1 cellular context compared by ENCODE assay signal in genomic region chr2:105337122-105338019, GRCh38.
TF ChIP-seq lines count a peak whose summit lies in the region.

Gene C2orf49 (plus strand): TSS chr2:105337540. CDS start chr2:105337588, 48 bp downstream.

TF ChIP-seq in K562, 482 proteins besides CTCF, POLR2A, EP300 and RAD21 (continued from another document and continues in another):
- TF ChIP-seq SETDB1 (IDR thresholded peaks at IDR 0.05; ENCODE audit: low read length) (no peak), NR0B1 (IDR thresholded peaks at IDR 0.05; ENCODE audit: partially characterized antibody) (no peak), PHF21A (IDR thresholded peaks at IDR 0.05; ENCODE audit: borderline replicate concordance, low read depth) (no peak), ARID2 (IDR thresholded peaks at IDR 0.05) (no peak), ZEB2 (IDR thresholded peaks at IDR 0.05) (no peak), KLF13 (tag; IDR thresholded peaks at IDR 0.05; ENCODE audit: borderline replicate concordance, low read depth) (0 out of 2 replicates have a peak, but pooled peaks have one; percentile 41), RBM17 (IDR thresholded peaks at IDR 0.05; ENCODE audit: borderline replicate concordance, low read depth, low read length) (no peak), HDAC6 (IDR thresholded peaks at IDR 0.05; ENCODE audit: low read depth, low read length) (no peak), RFX5 (IDR thresholded peaks at IDR 0.05; ENCODE audit: low read depth, low read length) (no peak), FOXK1 (CRISPR knock-in tag; IDR thresholded peaks at IDR 0.05; ENCODE audit: borderline replicate concordance) (no peak), DPF2 (IDR thresholded peaks at IDR 0.05) (peak; percentile 59), PPARD (CRISPR knock-in tag; IDR thresholded peaks at IDR 0.05) (no peak), SP1 (CRISPR knock-in tag; IDR thresholded peaks at IDR 0.05) (peak; percentile 58), FUS (optimal IDR thresholded peaks at IDR 0.05; ENCODE audit: low read depth, low read length) (no peak), THRB (CRISPR knock-in tag; conservative IDR thresholded peaks at IDR 0.05) (peak; percentile 83; the same call in 1 of the 2 replicates), KAT8 (IDR thresholded peaks at IDR 0.05; ENCODE audit: low read depth) (peak; percentile 88), SMAD3 (CRISPR knock-in tag; conservative IDR thresholded peaks at IDR 0.05) (no peak), BCL6 (CRISPR knock-in tag; IDR thresholded peaks at IDR 0.05) (0 out of 2 replicates have a peak, but pooled peaks have one; percentile 25), E2F3 (CRISPR knock-in tag; IDR thresholded peaks at IDR 0.05) (peak; percentile 74; the same call in 1 of the 2 replicates), PHF20 (IDR thresholded peaks at IDR 0.05; ENCODE audit: partially characterized antibody) (peak; percentile 100), WHSC1 (IDR thresholded peaks at IDR 0.05; ENCODE audit: low read length) (no peak), RFX1 (IDR thresholded peaks at IDR 0.05) (peak; percentile 86), PKNOX1 (IDR thresholded peaks at IDR 0.05) (0 out of 2 replicates have a peak, but pooled peaks have one; percentile 5), ZNF12 (CRISPR knock-in tag; IDR thresholded peaks at IDR 0.05) (no peak), ZNF133 (CRISPR knock-in tag; IDR thresholded peaks at IDR 0.05) (no peak), SLC30A9 (CRISPR knock-in tag; IDR thresholded peaks at IDR 0.05) (no peak), GABPB1 (CRISPR knock-in tag; IDR thresholded peaks at IDR 0.05) (peak; percentile 97), SPI1 (IDR thresholded peaks at IDR 0.05; ENCODE audit: borderline replicate concordance, low read depth, low read length) (0 out of 2 replicates have a peak, but pooled peaks have one; percentile 18), KLF6 (CRISPR knock-in tag; IDR thresholded peaks at IDR 0.05; ENCODE audit: borderline replicate concordance) (0 out of 2 replicates have a peak, but pooled peaks have one; percentile 31), FOS (IDR thresholded peaks at IDR 0.05; ENCODE audit: extremely low read depth, insufficient read length) (no peak), AFF4 (CRISPR knock-in tag; IDR thresholded peaks at IDR 0.05) (no peak), SRSF9 (IDR thresholded peaks at IDR 0.05; ENCODE audit: borderline replicate concordance, low read depth, low read length) (no peak), CAMTA2 (CRISPR knock-in tag; conservative IDR thresholded peaks at IDR 0.05) (no peak), POLR2G (IDR thresholded peaks at IDR 0.05; ENCODE audit: low read depth, low read length) (peak; percentile 84), SRSF3 (IDR thresholded peaks at IDR 0.05; ENCODE audit: insufficient read depth, low read length) (no peak), EGR1 (conservative IDR thresholded peaks at IDR 0.05) (peak; percentile 76), KDM1A (IDR thresholded peaks at IDR 0.05) (no peak), CREB1 (IDR thresholded peaks at IDR 0.05) (peak; percentile 99), CREB1 (CRISPR knock-in tag; IDR thresholded peaks at IDR 0.05) (peak; percentile 99), ZBTB34 (CRISPR knock-in tag; IDR thresholded peaks at IDR 0.05) (no peak), CHD2 (IDR thresholded peaks at IDR 0.05; ENCODE audit: low read depth, low read length) (0 out of 2 replicates have a peak, but pooled peaks have one; percentile 44), ZNF3 (CRISPR knock-in tag; IDR thresholded peaks at IDR 0.05) (no peak), VEZF1 (CRISPR knock-in tag; IDR thresholded peaks at IDR 0.05) (no peak), FOXA3 (CRISPR knock-in tag; conservative IDR thresholded peaks at IDR 0.05 in 1 of 2, IDR thresholded peaks at IDR 0.05 in 1 of 2) (no peak; a peak in 1 of 4 replicates), LCOR (CRISPR knock-in tag; IDR thresholded peaks at IDR 0.05) (no peak), C11orf30 (IDR thresholded peaks at IDR 0.05; ENCODE audit: low read depth) (peak; percentile 100), SMARCC2 (IDR thresholded peaks at IDR 0.05; ENCODE audit: low read depth) (no peak), ADNP (tag; IDR thresholded peaks at IDR 0.05) (no peak), TSHZ1 (CRISPR knock-in tag; IDR thresholded peaks at IDR 0.05) (no peak), ZNF696 (CRISPR knock-in tag; conservative IDR thresholded peaks at IDR 0.05) (no peak)
